17 cellular contexts compared by ENCODE assay signal in the genomic region with DNA sequence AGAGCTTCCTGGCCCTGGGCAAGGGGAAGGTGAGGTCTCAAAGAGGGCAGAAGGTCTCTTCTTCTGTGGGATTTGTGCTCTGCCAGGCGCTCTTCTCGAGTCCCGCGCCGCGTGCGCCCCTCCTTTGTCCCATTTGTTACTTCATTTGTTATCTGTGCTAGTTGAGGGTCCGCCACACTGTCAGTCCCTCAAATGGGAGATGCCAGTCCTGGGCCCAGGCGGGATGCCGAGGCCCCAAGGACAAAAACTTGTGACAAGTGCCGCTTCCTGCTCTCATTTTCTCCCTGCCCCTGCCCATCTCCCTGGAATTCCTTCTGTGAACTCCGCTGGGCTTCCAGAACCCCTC. TPM values are rescaled to one million over a fixed set of nuclear protein-coding genes. Genes with fewer than 3 reads are reported as not detected.
DNase-seq lines count a peak whose midpoint lies in the region; ATAC-seq and TF ChIP-seq lines count a peak whose summit lies in the region.
"Had no signal": no experiment of that assay in that cellular context is flagged by ENCODE, and none has a peak within 500 bp of the region (broad histone marks: within the 10 kb centered on the region; RNA-seq: fewer than 3 reads in every experiment).

No MANE protein-coding gene starts in this region.

- H3K27me3 ChIP-seq in cardiac muscle cell (peaks cover 28% of the 10 kb centered on the region), right cardiac atrium (ENCODE audit: control insufficient read depth, insufficient read depth) (no peaks in the 10 kb centered on the region), skeletal muscle satellite cell (ENCODE audit: control insufficient read depth, insufficient read depth, low read length) (peaks cover 25% of the 10 kb centered on the region), A673 (replicated peaks; ENCODE audit: insufficient read depth, low read depth, low read length, poor library complexity) (peaks cover 76% of the 10 kb centered on the region)

- POLR2A ChIA-PET in A673 (lab: Charles Lee; ENCODE audit: low non-redundant PET): no interaction called here

- ATAC-seq in right cardiac atrium: no peak
- ATAC-seq in HG02885 (IDR thresholded peaks at IDR 0.05; ENCODE audit: poor library complexity, unreplicated experiment): no peak
- ATAC-seq: K562; sciatic nerve; stimulated activated memory B cell treated with anti-CD40 and anti-IgM and Interleukin-4, amounts not matched to agents 10 μg/mL and 1 μg/mL and 100 μg/mL, for 72 hours had no signal

- no peak for DNase-seq in cardiac muscle cell (ENCODE audit: low read depth in 1 of 2, low spot score in 1 of 2)
- no peak for DNase-seq in right cardiac atrium
- DNase-seq in astrocyte of the cerebellum (ENCODE audit: low read depth): no peak
- no peak for DNase-seq in NCI-H524 treated with DMSO at 0.1 percent for 48 hours (lab: John Stamatoyannopoulos, UW)
- no peak for DNase-seq in A673 (ENCODE audit: low spot score)
- DNase-seq: activated gamma-delta T cell, GOT3, kidney glomerular epithelial cell, NCI-H345, uterus had no signal

- in situ Hi-C loops in astrocyte of the cerebellum (cut with HindIII; ENCODE audit: low sequenced_read_pairs): no loop called here

- peaks cover 5% of the 10 kb centered on the region for H3K4me1 ChIP-seq in cardiac muscle cell (ENCODE audit: low read depth)
- H3K4me1 ChIP-seq in right cardiac atrium (ENCODE audit: control insufficient read depth, insufficient read depth, low read length): no peaks in the 10 kb centered on the region
- no peaks in the 10 kb centered on the region for H3K4me1 ChIP-seq in skeletal muscle satellite cell (ENCODE audit: control insufficient read depth, insufficient read depth, low read length)
- H3K4me1 ChIP-seq in A673 (ENCODE audit: insufficient read depth, low read length, poor library complexity, severe bottlenecking): no peaks in the 10 kb centered on the region

- CTCF ChIA-PET in A673 (lab: Charles Lee): no interaction called here

- H3K9ac ChIP-seq in skeletal muscle satellite cell (ENCODE audit: low read depth, low read length): peak overlapping the region; percentile 64

- peak overlapping the region; percentile 72 for H3K4me3 ChIP-seq in cardiac muscle cell
- H3K4me3 ChIP-seq in right cardiac atrium (ENCODE audit: low read length): no peak overlapping the region
- peak overlapping the region; percentile 64 for H3K4me3 ChIP-seq in astrocyte of the cerebellum (ENCODE audit: low read depth, low read length)
- H3K4me3 ChIP-seq in iPS-18c (ENCODE audit: insufficient read depth, low read depth, low read length): peak overlapping the region; percentile 81
- H3K4me3 ChIP-seq in skeletal muscle satellite cell (ENCODE audit: low read length): peak overlapping the region; percentile 70
- H3K4me3 ChIP-seq in A673 (ENCODE audit: low read depth, low read length, poor library complexity, severe bottlenecking): no peak overlapping the region
- H3K4me3 ChIP-seq: K562, uterus had no signal

- no TSS peak for BruUV-seq in A673 (replicated peaks; lab: Mats Ljungman, UMichigan)

- peak overlapping the region; percentile 79 for H3K4me2 ChIP-seq in skeletal muscle satellite cell (ENCODE audit: low read length)

- H3K9me3 ChIP-seq in cardiac muscle cell (ENCODE audit: low read depth) (no peaks in the 10 kb centered on the region), right cardiac atrium (ENCODE audit: control insufficient read depth, low read length) (no peaks in the 10 kb centered on the region), iPS-18c (ENCODE audit: control insufficient read depth, insufficient read depth, low read length) (no peaks in the 10 kb centered on the region), skeletal muscle satellite cell (replicated peaks; ENCODE audit: low read length) (no peaks in the 10 kb centered on the region), A673 (ENCODE audit: low read depth, low read length, poor library complexity, severe bottlenecking) (no peaks in the 10 kb centered on the region)
- H3K9me3 ChIP-seq: uterus had no signal

- WGBS in right cardiac atrium: 53% methylated on average over 12 of the region's 12 CpGs

- H3K36me3 ChIP-seq in cardiac muscle cell (no peaks in the 10 kb centered on the region), skeletal muscle satellite cell (ENCODE audit: insufficient read depth, low read length) (no peaks in the 10 kb centered on the region), A673 (ENCODE audit: insufficient read depth, low read length, poor library complexity, severe bottlenecking) (no peaks in the 10 kb centered on the region)
- H3K36me3 ChIP-seq: uterus had no signal

- no peak for TF ChIP-seq CTCF in cardiac muscle cell (IDR thresholded peaks at IDR 0.05; ENCODE audit: low read depth, low read length)
- TF ChIP-seq CTCF in astrocyte of the cerebellum (IDR thresholded peaks at IDR 0.05; ENCODE audit: low read depth, low read length, missing control alignments): no peak
- no peak for TF ChIP-seq CTCF in A673 (conservative IDR thresholded peaks at IDR 0.05; ENCODE audit: low read depth, low read length)

- H3K27ac ChIP-seq in cardiac muscle cell: no peak overlapping the region
- no peak overlapping the region for H3K27ac ChIP-seq in right cardiac atrium (ENCODE audit: low read length)
- H3K27ac ChIP-seq in A673 (ENCODE audit: low read depth, low read length, poor library complexity, severe bottlenecking): no peak overlapping the region
- H3K27ac ChIP-seq: uterus had no signal

- intact Hi-C loops in right cardiac atrium (cut with DNase I) (no loop called here), A673 (cut with micrococcal nuclease; ENCODE audit: unreplicated experiment) (no loop called here)

RNA-seq across cellular contexts. Expression of a gene that starts 1.5 kb away (rescaled TPM):
- total RNA-seq in cardiac muscle cell (4.8 and 5.9 TPM in 2 replicates), right cardiac atrium (under 1 TPM in 3 of 4 donors, not detected in 1; 0.03 to 0.57 (median 0.06) TPM), A673 (2021) (0.42 and 0.43 TPM in 2 replicates)
- polyA plus RNA-seq in cardiac muscle cell (4.0 and 4.5 TPM in 2 replicates), right cardiac atrium (0.23 TPM)
- total RNA-seq in skeletal muscle satellite cell (2012; rRNA removed): 3.5 TPM in 1 of 2 replicates, not detected in the other
- total RNA-seq: K562, OCI-LY7, sciatic nerve had no signal
- polyA plus RNA-seq: K562 had no signal

Comparison
In these comparisons a context has a peak if more than half of its experiments do, and no peak if none do; other contexts are left out.
1. H3K4me3 ChIP-seq: peak in cardiac muscle cell (single experiment), astrocyte of the cerebellum (single experiment), iPS-18c (single experiment) and skeletal muscle satellite cell (single experiment); none in right cardiac atrium (single experiment) and A673 (single experiment).